ENCODE assay signal across 8 cellular contexts in the genomic region with DNA sequence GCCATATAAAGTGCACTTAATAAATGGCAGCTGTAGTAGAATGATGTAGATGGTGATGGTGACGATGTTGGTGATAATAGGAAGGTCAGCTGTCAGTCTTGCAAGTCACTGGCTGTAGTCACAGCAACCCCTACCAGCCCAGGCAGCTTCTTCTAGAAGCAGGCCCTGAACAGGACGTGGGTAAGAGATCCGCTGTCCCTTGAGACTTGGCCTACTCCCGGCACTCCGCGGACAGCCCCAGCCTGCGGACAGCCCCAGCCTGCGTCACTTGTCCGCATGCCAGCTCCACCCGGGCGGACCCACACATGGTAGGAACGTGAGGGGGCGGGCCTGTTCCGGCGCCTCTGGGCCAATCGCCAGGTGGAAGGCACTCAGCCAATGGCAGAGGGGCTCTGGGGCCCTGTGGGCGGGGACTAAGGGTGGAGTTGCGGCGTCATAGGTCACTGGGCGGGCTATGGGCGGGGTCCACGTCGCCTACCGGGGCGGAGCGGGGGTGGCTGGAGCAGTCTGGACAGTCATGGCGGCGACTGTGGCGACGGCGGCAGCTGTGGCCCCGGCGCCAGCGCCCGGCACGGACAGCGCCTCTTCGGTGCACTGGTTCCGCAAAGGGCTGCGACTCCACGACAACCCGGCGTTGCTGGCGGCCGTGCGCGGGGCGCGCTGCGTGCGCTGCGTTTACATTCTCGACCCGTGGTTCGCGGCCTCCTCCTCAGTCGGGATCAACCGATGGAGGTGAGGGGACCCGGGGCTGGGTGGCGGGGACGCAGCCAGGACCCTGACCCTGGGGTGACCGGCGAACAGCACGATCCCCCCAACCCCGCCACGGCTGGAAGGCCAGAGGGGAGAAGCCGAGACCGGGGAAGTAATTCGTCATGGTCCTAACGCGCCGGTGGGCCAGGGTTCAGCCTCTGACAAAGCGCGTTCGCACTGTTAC. TPM values are rescaled to one million over a fixed set of nuclear protein-coding genes. Genes with fewer than 3 reads are reported as not detected.
A peak's percentile ranks its signal among the peaks of the same experiment; 100 is the strongest.
DNase-seq lines count a peak whose midpoint lies in the region; ATAC-seq, FAIRE-seq and TF ChIP-seq lines count a peak whose summit lies in the region.

Gene CRY2 (plus strand): TSS at position 502 of the 934 bp plus-strand sequence. CDS start 16 bp downstream, at position 518.

- peaks cover 29% of the 10 kb centered on the region for H3K79me2 ChIP-seq in OCI-LY1 (ENCODE audit: insufficient read depth, low read length)

- H3K27ac ChIP-seq in HUES64 (ENCODE audit: low read depth, low read length) (peak within 1 kb of the TSS; percentile 36; the same call in 1 of the 2 replicates), OCI-LY1 (ENCODE audit: low read depth, low read length, poor library complexity, severe bottlenecking) (peak within 1 kb of the TSS; percentile 0)

- H4K20me1 ChIP-seq in OCI-LY1 (ENCODE audit: insufficient read depth, low read length) = 0 out of 2 replicates have a peak, but pooled peaks cover 2% of the 10 kb centered on the region

- peaks cover 25% of the 10 kb centered on the region for H3K27me3 ChIP-seq in HUES64 (ENCODE audit: insufficient read depth, low read length)
- H3K27me3 ChIP-seq in OCI-LY1 (ENCODE audit: insufficient read depth, low read length) = no peaks in the 10 kb centered on the region

- CTCF ChIA-PET in Calu3 (lab: Charles Lee) = interaction anchor here (0.6 to 1.2 kb wide), 3 partner anchors 9 to 76 kb away, joined by 3 read pairs; no protein-coding TSS in a partner anchor

- TF ChIP-seq CTCF in Calu3 (IDR thresholded peaks at IDR 0.05; ENCODE audit: unreplicated experiment) (no peak), OCI-LY1 (IDR thresholded peaks at IDR 0.05; ENCODE audit: low read length) (no peak), mesothelial cell of epicardium (IDR thresholded peaks at IDR 0.05; ENCODE audit: unreplicated experiment) (no peak)

- FAIRE-seq in endometrium (lab: Jason Lieb, UNC) = peak; percentile 83

- H3K27ac Mint-ChIP-seq in Calu3 (ENCODE audit: unreplicated experiment) (peak within 1 kb of the TSS; percentile 92), mesothelial cell of epicardium (peak within 1 kb of the TSS; percentile 91)

- H3K4me3 ChIP-seq in HUES64 (ENCODE audit: low read length) = peak within 1 kb of the TSS; percentile 98
- peak within 1 kb of the TSS; percentile 84 for H3K4me3 ChIP-seq in OCI-LY1 (ENCODE audit: low read depth, low read length, poor library complexity, severe bottlenecking)

- DNase-seq in Calu3 = peak; percentile 99
- peak; percentile 99 for DNase-seq in activated CD8-positive, alpha-beta memory T cell treated with anti-CD3 and anti-CD28 coated beads, Interleukin-2, amount 50 U/mL, for 4 hours
- DNase-seq in mesothelial cell of epicardium (ENCODE audit: low spot score in 2 of 2, unreplicated experiment in 2 of 2) = peak; percentile 98 to 99
- peak; percentile 97 to 99 for DNase-seq in stimulated activated CD8-positive, alpha-beta memory T cell treated with anti-CD3 and anti-CD28 coated beads, Interleukin-15, amount 100 ng/mL, for 48 hours (ENCODE audit: low read depth in 2 of 2)

- no TSS peak for BruUV-seq in Calu3 (replicated peaks; lab: Mats Ljungman, UMichigan)

- H3K9me3 ChIP-seq in HUES64 (ENCODE audit: insufficient read depth, low read depth, low read length) (no peaks in the 10 kb centered on the region), OCI-LY1 (ENCODE audit: low read length) (no peaks in the 10 kb centered on the region)

- H3K4me1 Mint-ChIP-seq in Calu3 (ENCODE audit: low read depth, unreplicated experiment) = peaks cover 33% of the 10 kb centered on the region
- H3K4me1 Mint-ChIP-seq in mesothelial cell of epicardium = peaks cover 25% of the 10 kb centered on the region

- peaks cover 12% of the 10 kb centered on the region for H3K4me1 ChIP-seq in HUES64 (ENCODE audit: insufficient read depth, low read length)
- H3K4me1 ChIP-seq in OCI-LY1 (ENCODE audit: insufficient read depth, low read length, severe bottlenecking) = peaks cover 37% of the 10 kb centered on the region

- peak within 1 kb of the TSS; percentile 85 for H3K4me3 Mint-ChIP-seq in Calu3 (ENCODE audit: low read depth, unreplicated experiment)
- H3K4me3 Mint-ChIP-seq in mesothelial cell of epicardium = peak within 1 kb of the TSS; percentile 81

- H3K4me2 ChIP-seq in OCI-LY1 (ENCODE audit: low read length) = peak within 1 kb of the TSS; percentile 81

- H3K9me3 Mint-ChIP-seq in Calu3 (ENCODE audit: low read depth, unreplicated experiment) (no peaks in the 10 kb centered on the region), mesothelial cell of epicardium (no peaks in the 10 kb centered on the region)

- H3K36me3 Mint-ChIP-seq in Calu3 (ENCODE audit: insufficient read depth, unreplicated experiment) = peaks cover 29% of the 10 kb centered on the region
- H3K36me3 Mint-ChIP-seq in mesothelial cell of epicardium = no peaks in the 10 kb centered on the region

- ATAC-seq in GM21447 (IDR thresholded peaks at IDR 0.05; ENCODE audit: unreplicated experiment) = peak; percentile 92

- H3K36me3 ChIP-seq in HUES64 (ENCODE audit: insufficient read depth, low read length) = no peaks in the 10 kb centered on the region
- no peaks in the 10 kb centered on the region for H3K36me3 ChIP-seq in OCI-LY1 (ENCODE audit: insufficient read depth, low read length)

- intact Hi-C loops in Calu3 (cut with micrococcal nuclease; ENCODE audit: unreplicated experiment) = loop anchor here (5.0 kb wide), 1 partner anchor 40 kb away; the partner anchor contains the start of gene SLC35C1

- H2AFZ ChIP-seq in OCI-LY1 (ENCODE audit: low read length) = peak within 1 kb of the TSS; percentile 58

- H3K9me2 ChIP-seq in OCI-LY1 (ENCODE audit: low read depth, low read length) = no peaks in the 10 kb centered on the region

- H3F3A ChIP-seq in OCI-LY1 (ENCODE audit: insufficient read depth, low read length) = no peaks in the 10 kb centered on the region

- H3K27me3 Mint-ChIP-seq in Calu3 (ENCODE audit: unreplicated experiment) (no peaks in the 10 kb centered on the region), mesothelial cell of epicardium (ENCODE audit: low read depth) (peaks cover 25% of the 10 kb centered on the region)

- under 1% methylated on average over 75 of the region's 75 CpGs for WGBS in HUES64

- H3K9ac ChIP-seq in HUES64 (ENCODE audit: low read depth, low read length) (peak within 1 kb of the TSS; percentile 85), OCI-LY1 (ENCODE audit: low read length) (peak within 1 kb of the TSS; percentile 79)

RNA-seq across cellular contexts. Expression of gene CRY2, which starts in this region (rescaled TPM):
- total RNA-seq in Calu3 (2022) (14.9 and 16.1 TPM in 2 replicates), mesothelial cell of epicardium (33.8 to 35.9 TPM (median 34.3 TPM) in 3 replicates)
- polyA plus RNA-seq in HUES64 (2013, experiment 1 of 2) = 6.1 TPM
- polyA plus RNA-seq in HUES64 (2013, experiment 2 of 2) = 7.0 TPM

Comparison
In these comparisons a context has a peak if more than half of its experiments do, and no peak if none do; other contexts are left out.
1. Peak in every context shown above with its lines: DNase-seq, ATAC-seq, H3K4me3 ChIP-seq and H3K27ac ChIP-seq.